8 cellular contexts compared by ENCODE assay signal in genomic region chr9:75892168-75892901, GRCh38. TPM values are rescaled to one million over a fixed set of nuclear protein-coding genes. Genes with fewer than 3 reads are reported as not detected.
DNase-seq lines count a peak whose midpoint lies in the region; ATAC-seq and TF ChIP-seq lines count a peak whose summit lies in the region.

No MANE protein-coding gene starts in this region.

- DNase-seq in AG20443 (ENCODE audit: low spot score) (peak; percentile 19), NCI-H345 (lab: John Stamatoyannopoulos, UW) (peak; percentile 48), left colon (peak; percentile 58 to 65), germinal center (ENCODE audit: low spot score) (no peak), cerebellar nuclear complex (lab: John Stamatoyannopoulos, UW) (no peak)
- peak; percentile 12 to 28 (median 20) for DNase-seq in stimulated activated CD4-positive, alpha-beta T cell treated with anti-CD3 and anti-CD28 coated beads, Interleukin-12 subunit alpha, Interleukin-12 subunit beta, amount 100 ng/mL, for 48 hours (ENCODE audit: low read depth in 2 of 3, low spot score in 1 of 3)

- H3K36me3 Mint-ChIP-seq in brain = no peaks in the 10 kb centered on the region

- peaks cover 60% of the 10 kb centered on the region for H3K4me1 Mint-ChIP-seq in brain

- ATAC-seq in left colon = peak; percentile 51
- ATAC-seq in HG02571 (IDR thresholded peaks at IDR 0.05; ENCODE audit: unreplicated experiment) = no peak

- peak overlapping the region in 4 of 5 experiments; percentile 45 to 88 (median 82) for H3K27ac Mint-ChIP-seq in brain

- peak overlapping the region; percentile 94 to 98 (median 96) for H3K4me3 Mint-ChIP-seq in brain

- H3K9me3 Mint-ChIP-seq in brain = peaks cover 0 to 4% (median 0%) of the 10 kb centered on the region in 5 experiments

- H3K27me3 Mint-ChIP-seq in brain = peaks cover 33% of the 10 kb centered on the region

- TF ChIP-seq CTCF in brain (conservative IDR thresholded peaks at IDR 0.05) = no peak

- intact Hi-C loops in left colon (cut with DNase I, micrococcal nuclease) = no loop called here

RNA-seq across cellular contexts. Expression of gene PCSK5, which starts 1.9 kb away (rescaled TPM):
- 0.31 TPM for polyA plus RNA-seq in brain (ENCODE audit: insufficient read depth, low read depth, low replicate concordance)
- total RNA-seq in left colon = 10 to 100 TPM; 56.5 to 79.8 TPM

Comparison
In these comparisons a context has a peak if more than half of its experiments do, and no peak if none do; other contexts are left out.
1. DNase-seq: peak in AG20443 (single experiment), NCI-H345 (single experiment), left colon (2 of 2) and stimulated activated CD4-positive, alpha-beta T cell treated with anti-CD3 and anti-CD28 coated beads, Interleukin-12 subunit alpha, Interleukin-12 subunit beta, amount 100 ng/mL, for 48 hours (3 of 3); none in germinal center (single experiment) and cerebellar nuclear complex (0 of 2).